ENCODE assay signal across 14 cellular contexts in the genomic region with DNA sequence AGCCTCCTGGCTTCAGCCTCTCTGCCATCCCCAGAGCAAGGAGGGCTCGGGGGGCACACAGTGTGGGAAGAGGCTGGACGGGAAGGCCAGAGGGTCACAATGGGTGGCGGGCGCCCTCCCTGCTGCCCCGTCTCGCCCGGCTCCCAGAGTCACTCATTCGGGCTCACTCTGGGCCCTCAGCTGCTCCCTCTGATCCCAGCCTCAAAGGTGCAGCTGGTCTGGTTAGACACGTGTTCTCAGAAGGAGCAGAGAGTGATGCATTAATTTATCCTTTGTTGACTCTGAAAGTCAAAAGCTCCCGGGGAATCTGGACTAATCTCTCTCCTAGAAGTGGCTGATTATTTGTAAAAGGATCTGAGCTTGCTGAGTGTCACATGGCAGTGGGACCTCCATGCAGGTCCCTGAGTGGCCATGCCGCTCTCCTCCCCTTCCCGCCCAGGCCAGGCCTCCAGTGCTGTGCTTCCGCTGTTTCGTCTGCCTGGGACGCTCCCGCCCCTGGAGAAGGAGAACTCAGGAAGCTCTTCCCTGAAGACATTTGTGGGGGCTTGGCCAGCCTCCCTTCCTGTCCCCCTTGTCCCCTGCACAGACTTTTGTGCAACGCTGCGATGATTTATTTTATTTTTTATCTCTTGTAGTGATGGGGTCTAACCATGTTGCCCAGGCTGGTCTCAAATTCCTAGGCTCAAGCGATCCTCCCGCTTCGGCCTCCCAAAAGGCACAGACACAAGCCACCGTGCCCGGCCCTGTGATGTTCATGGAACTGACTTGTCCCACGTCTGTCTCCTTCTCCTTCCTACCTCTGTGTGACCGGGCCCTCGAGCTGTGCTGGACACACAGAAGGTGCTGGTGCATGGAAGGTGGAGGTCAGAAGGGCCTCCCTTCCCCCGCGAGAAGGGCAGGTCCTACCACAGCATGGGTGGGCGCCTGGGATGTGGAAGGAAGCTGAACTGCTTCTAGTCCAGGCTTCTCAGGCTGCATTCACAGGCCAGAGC.
DNase-seq lines count a peak whose midpoint lies in the region; ATAC-seq, FAIRE-seq and TF ChIP-seq lines count a peak whose summit lies in the region.
"Had no signal": no experiment of that assay in that cellular context is flagged by ENCODE, and none has a peak within 500 bp of the region (broad histone marks: within the 10 kb centered on the region; RNA-seq: fewer than 3 reads in every experiment).

No MANE protein-coding gene starts in this region.

- no peaks in the 10 kb centered on the region for H3K27me3 Mint-ChIP-seq in activated T-cell treated with anti-CD3 and anti-CD28 coated beads, Interleukin-2, amount 50 U/mL, for 24 hours
- H3K27me3 Mint-ChIP-seq in activated T-cell treated with anti-CD3 and anti-CD28 coated beads, Interleukin-2, amount 50 U/mL, for 4 hours (ENCODE audit: low read depth): no peaks in the 10 kb centered on the region
- H3K27me3 Mint-ChIP-seq: activated CD8-positive, alpha-beta T cell treated with anti-CD3 and anti-CD28 coated beads for 36 hours had no signal

- peak overlapping the region; percentile 22 for H3K27ac Mint-ChIP-seq in activated T-cell treated with anti-CD3 and anti-CD28 coated beads, Interleukin-2, amount 50 U/mL, for 24 hours
- H3K27ac Mint-ChIP-seq: activated CD8-positive, alpha-beta T cell treated with anti-CD3 and anti-CD28 coated beads for 36 hours had no signal

- BruUV-seq in HepG2 (replicated peaks; lab: Mats Ljungman, UMichigan): no TSS peak

- H3K4me1 ChIP-seq in HepG2 (ENCODE audit: insufficient read depth, low read length) (peaks cover 11% of the 10 kb centered on the region; the same call in 1 of the 2 replicates), upper lobe of right lung (no peaks in the 10 kb centered on the region), mucosa of descending colon (ENCODE audit: low read depth) (peaks cover under 1% of the 10 kb centered on the region)
- H3K4me1 ChIP-seq: ascending aorta had no signal

- no peak overlapping the region for H2AFZ ChIP-seq in HepG2 (ENCODE audit: low read length)

- H3K4me1 Mint-ChIP-seq in activated T-cell treated with anti-CD3 and anti-CD28 coated beads, Interleukin-2, amount 50 U/mL, for 24 hours (ENCODE audit: low read depth): peaks cover 2% of the 10 kb centered on the region
- H3K4me1 Mint-ChIP-seq in activated T-cell treated with anti-CD3 and anti-CD28 coated beads, Interleukin-2, amount 50 U/mL, for 4 hours (ENCODE audit: low read depth): no peaks in the 10 kb centered on the region

- no peak overlapping the region for H3K9ac ChIP-seq in HepG2 (ENCODE audit: insufficient read depth, low read depth, low read length)

- H3K9me3 ChIP-seq in HepG2 (ENCODE audit: low read length) (peaks cover 6% of the 10 kb centered on the region; the same call in 1 of the 2 replicates), upper lobe of right lung (no peaks in the 10 kb centered on the region), mucosa of descending colon (no peaks in the 10 kb centered on the region)
- H3K9me3 ChIP-seq: ascending aorta had no signal

- CTCF ChIA-PET in HepG2 (lab: Yijun Ruan, JAX; ENCODE audit: low intra/inter-chr PET ratio, low total read pairs): no interaction called here

- POLR2A ChIA-PET in HepG2 (lab: Yijun Ruan, JAX): interaction anchor here (0.8 kb wide), 1 partner anchor 36 kb away, joined by 3 read pairs; no protein-coding TSS in a partner anchor

- H4K20me1 ChIP-seq in HepG2 (ENCODE audit: insufficient read depth, low read length): no peaks in the 10 kb centered on the region

- no peaks in the 10 kb centered on the region for H3K36me3 ChIP-seq in HepG2 (replicated peaks in 1 of 2; ENCODE audit: control insufficient read depth in 1 of 2, insufficient read depth in 2 of 2, low read length in 2 of 2)
- H3K36me3 ChIP-seq in upper lobe of right lung: no peaks in the 10 kb centered on the region
- H3K36me3 ChIP-seq in mucosa of descending colon (ENCODE audit: low read depth): no peaks in the 10 kb centered on the region
- H3K36me3 ChIP-seq: ascending aorta had no signal

- H3K9me3 Mint-ChIP-seq in activated T-cell treated with anti-CD3 and anti-CD28 coated beads, Interleukin-2, amount 50 U/mL, for 24 hours: peaks cover 6% of the 10 kb centered on the region
- H3K9me3 Mint-ChIP-seq in activated T-cell treated with anti-CD3 and anti-CD28 coated beads, Interleukin-2, amount 50 U/mL, for 4 hours: peaks cover 3% of the 10 kb centered on the region

- TF ChIP-seq RAD21 in HepG2 (CRISPR knock-in tag; IDR thresholded peaks at IDR 0.05): no peak

- H3K4me2 ChIP-seq in HepG2 (ENCODE audit: low read depth, low read length): no peak overlapping the region

- TF ChIP-seq POLR2A in HepG2 (IDR thresholded peaks at IDR 0.05; ENCODE audit: insufficient read depth in 1 of 2, low read depth in 2 of 2, low read length in 2 of 2): no peak

- TF ChIP-seq EP300 in HepG2 (IDR thresholded peaks at IDR 0.05; ENCODE audit: low read depth in 2 of 2, low read length in 2 of 2) (no peak), HepG2 (CRISPR knock-in tag; IDR thresholded peaks at IDR 0.05; ENCODE audit: borderline replicate concordance) (no peak)

- WGBS in HepG2 (ENCODE audit: low lambda C conversion rate): 66% methylated on average over 29 of the region's 29 CpGs

- no peaks in the 10 kb centered on the region for H3K79me2 ChIP-seq in HepG2 (ENCODE audit: insufficient read depth, low read length)

- DNase-seq in activated T-cell treated with anti-CD3 and anti-CD28 coated beads, Interleukin-2, amount 50 U/mL, for 24 hours: no peak
- no peak for DNase-seq in activated T-cell treated with anti-CD3 and anti-CD28 coated beads, Interleukin-2, amount 50 U/mL, for 4 hours
- DNase-seq in SHP77 (lab: John Stamatoyannopoulos, UW) (peak; percentile 59 to 79), HepG2 (ENCODE audit: low spot score) (no peak), upper lobe of right lung (no peak), cerebellum (ENCODE audit: low spot score) (no peak), mucosa of descending colon (no peak), frontal cortex (ENCODE audit: low spot score in 2 of 2) (no peak)
- DNase-seq: activated CD8-positive, alpha-beta T cell treated with anti-CD3 and anti-CD28 coated beads for 36 hours; activated effector memory CD4-positive, alpha-beta T cell treated with Interleukin-2 at 50 U/mL for 16 hours; NCI-H774; nucleus accumbens had no signal

- ATAC-seq in activated T-cell treated with anti-CD3 and anti-CD28 coated beads, Interleukin-2, amount 50 U/mL, for 4 hours: no peak
- ATAC-seq in HepG2 (peak; percentile 17), upper lobe of right lung (peak; percentile 32), mucosa of descending colon (no peak)
- ATAC-seq: activated CD8-positive, alpha-beta T cell treated with anti-CD3 and anti-CD28 coated beads for 36 hours had no signal

- FAIRE-seq in HepG2 (lab: Jason Lieb, UNC) (no peak), frontal cortex (lab: Jason Lieb, UNC) (no peak)
- FAIRE-seq: D721Med had no signal

- in situ Hi-C loops in HepG2 (cut with HindIII; ENCODE audit: extremely low pct_ligation_motif_present, low pct_unique_long_range_greater_than_20kb): loop anchor here (25.0 kb wide), 1 partner anchor 366 kb away; a partner anchor contains a TSS

- no peak overlapping the region for H3K4me3 Mint-ChIP-seq in activated T-cell treated with anti-CD3 and anti-CD28 coated beads, Interleukin-2, amount 50 U/mL, for 24 hours
- no peak overlapping the region for H3K4me3 Mint-ChIP-seq in activated T-cell treated with anti-CD3 and anti-CD28 coated beads, Interleukin-2, amount 50 U/mL, for 4 hours
- H3K4me3 Mint-ChIP-seq: activated CD8-positive, alpha-beta T cell treated with anti-CD3 and anti-CD28 coated beads for 36 hours had no signal

- H3K4me3 ChIP-seq in HepG2 (replicated peaks in 1 of 3; ENCODE audit: insufficient read depth in 1 of 3, low read depth in 2 of 3, low read length in 3 of 3) (no peak overlapping the region), upper lobe of right lung (no peak overlapping the region), mucosa of descending colon (no peak overlapping the region)
- H3K4me3 ChIP-seq: ascending aorta had no signal

- TF ChIP-seq CTCF in HepG2 (CRISPR knock-in tag; IDR thresholded peaks at IDR 0.05) (no peak), upper lobe of right lung (IDR thresholded peaks at IDR 0.05) (no peak), mucosa of descending colon (IDR thresholded peaks at IDR 0.05) (no peak)

- no peaks in the 10 kb centered on the region for H3K36me3 Mint-ChIP-seq in activated T-cell treated with anti-CD3 and anti-CD28 coated beads, Interleukin-2, amount 50 U/mL, for 24 hours (ENCODE audit: low read depth)
- no peaks in the 10 kb centered on the region for H3K36me3 Mint-ChIP-seq in activated T-cell treated with anti-CD3 and anti-CD28 coated beads, Interleukin-2, amount 50 U/mL, for 4 hours (ENCODE audit: insufficient read depth)

- H3K27me3 ChIP-seq in HepG2 (ENCODE audit: control insufficient read depth in 1 of 2, insufficient read depth in 2 of 2, low read length in 2 of 2): peaks cover 13 to 26% of the 10 kb centered on the region in 2 experiments; a peak in 4 of 5 replicates
- H3K27me3 ChIP-seq in upper lobe of right lung: no peaks in the 10 kb centered on the region
- H3K27me3 ChIP-seq: ascending aorta had no signal

- no peak overlapping the region for H3K27ac ChIP-seq in HepG2 (ENCODE audit: extremely low read length, insufficient read depth, low read length)
- peak overlapping the region; percentile 47 for H3K27ac ChIP-seq in upper lobe of right lung
- H3K27ac ChIP-seq: ascending aorta had no signal

- intact Hi-C loops in HepG2 (cut with micrococcal nuclease; ENCODE audit: unreplicated experiment): no loop called here
- intact Hi-C loops in upper lobe of right lung (cut with DNase I): no loop called here
- intact Hi-C loops in mucosa of descending colon (cut with DNase I, micrococcal nuclease): no loop called here

TF ChIP-seq in HepG2, 621 proteins besides CTCF, POLR2A, EP300 and RAD21 (continues in another document):
- 0 out of 2 replicates have a peak, but pooled peaks have one; percentile 3 for TF ChIP-seq HNRNPL (IDR thresholded peaks at IDR 0.05; ENCODE audit: low read depth, low read length)
- no peak for TF ChIP-seq XRCC5 (optimal IDR thresholded peaks at IDR 0.05; ENCODE audit: low read length)

Comparison
In these comparisons a context has a peak if more than half of its experiments do, and no peak if none do; other contexts are left out.
1. DNase-seq: peak in SHP77 (2 of 2); none in activated T-cell treated with anti-CD3 and anti-CD28 coated beads, Interleukin-2, amount 50 U/mL, for 24 hours (single experiment), activated T-cell treated with anti-CD3 and anti-CD28 coated beads, Interleukin-2, amount 50 U/mL, for 4 hours (single experiment), HepG2 (single experiment), upper lobe of right lung (single experiment), cerebellum (single experiment), mucosa of descending colon (0 of 3) and frontal cortex (0 of 2).
2. ATAC-seq: peak in HepG2 (single experiment) and upper lobe of right lung (single experiment); none in activated T-cell treated with anti-CD3 and anti-CD28 coated beads, Interleukin-2, amount 50 U/mL, for 4 hours (0 of 2) and mucosa of descending colon (single experiment).